In genomic region chr14:65045011-65045410, GRCh38 we compare ENCODE assay signal across 17 cellular contexts.
"Had no signal": no experiment of that assay in that cellular context is flagged by ENCODE, and none has a peak within 500 bp of the region (broad histone marks: within the 10 kb centered on the region; RNA-seq: fewer than 3 reads in every experiment).

No MANE protein-coding gene starts in this region.

- H3K27me3 Mint-ChIP-seq: activated CD4-positive, alpha-beta T cell treated with anti-CD3 and anti-CD28 coated beads, Interleukin-2, amount 10 ng/mL, durations not matched to agents 7 days and 5 days; brain; memory B cell had no signal

- H3K9me3 ChIP-seq: upper lobe of left lung had no signal

- H3K27ac ChIP-seq: WERI-Rb-1 had no signal

- H3K27ac Mint-ChIP-seq: brain, memory B cell had no signal

- ATAC-seq: activated naive CD4-positive, alpha-beta T cell treated with anti-CD3 and anti-CD28 coated beads, Interleukin-2, amount 50 U/mL, for 72 hours; left colon had no signal

- H3K9me3 Mint-ChIP-seq: activated CD4-positive, alpha-beta T cell treated with anti-CD3 and anti-CD28 coated beads, Interleukin-2, amount 10 ng/mL, durations not matched to agents 7 days and 5 days; activated naive CD4-positive, alpha-beta T cell treated with anti-CD3 and anti-CD28 coated beads, Interleukin-2, amount 50 U/mL, for 72 hours; brain; memory B cell had no signal

- DNase-seq: activated CD4-positive, alpha-beta T cell treated with anti-CD3 and anti-CD28 coated beads, Interleukin-2, amount 10 ng/mL, durations not matched to agents 7 days and 5 days; activated CD4-positive, CD25-positive, alpha-beta regulatory T cell treated with anti-CD3 and anti-CD28 coated beads, Interleukin-2, amount 50 U/mL, for 72 hours; activated T-cell treated with anti-CD3 and anti-CD28 coated beads, Interleukin-2, amount 50 U/mL, for 1 hour; effector CD4-positive, alpha-beta T cell; foreskin fibroblast; left colon; occipital lobe; small intestine; stimulated activated CD4-positive, alpha-beta T cell treated with anti-CD3 and anti-CD28 coated beads, Interleukin-15, amount 100 ng/mL, for 24 hours; stimulated activated CD4-positive, alpha-beta T cell treated with anti-CD3 and anti-CD28 coated beads, Interleukin-2, amount 100 ng/mL, for 48 hours; stimulated activated CD8-positive, alpha-beta memory T cell treated with anti-CD3 and anti-CD28 coated beads, Interleukin-4, amount 100 ng/mL, for 48 hours; stimulated activated naive CD4-positive, alpha-beta T cell; WERI-Rb-1 had no signal

- H3K4me3 Mint-ChIP-seq: activated CD4-positive, alpha-beta T cell treated with anti-CD3 and anti-CD28 coated beads, Interleukin-2, amount 10 ng/mL, durations not matched to agents 7 days and 5 days; brain; memory B cell had no signal
